ENCODE assay signal across 10 cellular contexts in genomic region chr6:116764961-116765841, GRCh38. TPM values are rescaled to one million over a fixed set of nuclear protein-coding genes. Genes with fewer than 3 reads are reported as not detected.
A peak's percentile ranks its signal among the peaks of the same experiment; 100 is the strongest.
DNase-seq lines count a peak whose midpoint lies in the region; ATAC-seq and TF ChIP-seq lines count a peak whose summit lies in the region.
"Had no signal": no experiment of that assay in that cellular context is flagged by ENCODE, and none has a peak within 500 bp of the region (broad histone marks: within the 10 kb centered on the region; RNA-seq: fewer than 3 reads in every experiment).

Gene FAM162B, minus strand, starts transcription at chr6:116765719. Its CDS starts 143 bp downstream, at chr6:116765576.

- POLR2A ChIA-PET in activated CD4-positive, alpha-beta T cell treated with anti-CD3 and anti-CD28 coated beads for 36 hours (lab: Charles Lee), result no interaction called here

- TF ChIP-seq POLR2A in ovary (IDR thresholded peaks at IDR 0.05), result no peak

- no peaks in the 10 kb centered on the region for H3K36me3 Mint-ChIP-seq in activated CD4-positive, alpha-beta T cell treated with anti-CD3 and anti-CD28 coated beads for 36 hours (ENCODE audit: low read depth)
- peaks cover 2% of the 10 kb centered on the region for H3K36me3 Mint-ChIP-seq in activated CD8-positive, alpha-beta memory T cell treated with anti-CD3 and anti-CD28 coated beads, Interleukin-2, amount 10 ng/mL, durations not matched to agents 7 days and 5 days

- CTCF ChIA-PET in activated CD4-positive, alpha-beta T cell treated with anti-CD3 and anti-CD28 coated beads for 36 hours (lab: Charles Lee), result interaction anchor here (0.8 to 1.1 kb wide), 2 partner anchors 9 to 17 kb away, joined by 3 read pairs; no protein-coding TSS in a partner anchor
- CTCF ChIA-PET in activated CD8-positive, alpha-beta memory T cell treated with anti-CD3 and anti-CD28 coated beads, Interleukin-2, amount 10 ng/mL, durations not matched to agents 7 days and 5 days (lab: Charles Lee), result no interaction called here

- H3K9me3 ChIP-seq in ovary, result peaks cover 0 to 4% of the 10 kb centered on the region in 2 donors

- 2 to 3% (median 2%) methylated on average over 66 to 89 of the region's 89 CpGs for WGBS in ovary, 3 donors

- TF ChIP-seq EP300 in ovary (IDR thresholded peaks at IDR 0.05), result no peak

- H3K4me3 Mint-ChIP-seq in activated CD4-positive, alpha-beta T cell treated with anti-CD3 and anti-CD28 coated beads for 36 hours, result peak within 1 kb of the TSS; percentile 52
- peak within 1 kb of the TSS; percentile 56 for H3K4me3 Mint-ChIP-seq in activated CD8-positive, alpha-beta memory T cell treated with anti-CD3 and anti-CD28 coated beads, Interleukin-2, amount 10 ng/mL, durations not matched to agents 7 days and 5 days

- H3K27me3 Mint-ChIP-seq in activated CD4-positive, alpha-beta T cell treated with anti-CD3 and anti-CD28 coated beads for 36 hours, result peaks cover 45% of the 10 kb centered on the region
- H3K27me3 Mint-ChIP-seq in activated CD8-positive, alpha-beta memory T cell treated with anti-CD3 and anti-CD28 coated beads, Interleukin-2, amount 10 ng/mL, durations not matched to agents 7 days and 5 days, result peaks cover 56% of the 10 kb centered on the region

- H3K36me3 ChIP-seq in ovary, result no peaks in the 10 kb centered on the region

- ATAC-seq in activated CD4-positive, alpha-beta T cell treated with anti-CD3 and anti-CD28 coated beads for 36 hours, result peak; percentile 51
- peak; percentile 58 for ATAC-seq in activated CD8-positive, alpha-beta memory T cell treated with anti-CD3 and anti-CD28 coated beads, Interleukin-2, amount 10 ng/mL, durations not matched to agents 7 days and 5 days
- peak; percentile 90 for ATAC-seq in Right ventricle myocardium inferior

- intact Hi-C loops in activated CD4-positive, alpha-beta T cell treated with anti-CD3 and anti-CD28 coated beads for 36 hours (cut with DNase I, micrococcal nuclease), result no loop called here
- intact Hi-C loops in Right ventricle myocardium inferior (cut with DNase I) (no loop called here), ovary (cut with DNase I) (no loop called here)

- peaks cover 9% of the 10 kb centered on the region for H3K4me1 Mint-ChIP-seq in activated CD4-positive, alpha-beta T cell treated with anti-CD3 and anti-CD28 coated beads for 36 hours
- peaks cover 11% of the 10 kb centered on the region for H3K4me1 Mint-ChIP-seq in activated CD8-positive, alpha-beta memory T cell treated with anti-CD3 and anti-CD28 coated beads, Interleukin-2, amount 10 ng/mL, durations not matched to agents 7 days and 5 days

- no peaks in the 10 kb centered on the region for H3K27me3 ChIP-seq in ovary

- peaks cover 9% of the 10 kb centered on the region for H3K4me1 ChIP-seq in ovary (ENCODE audit: insufficient read depth)

- H3K9me3 Mint-ChIP-seq in activated CD4-positive, alpha-beta T cell treated with anti-CD3 and anti-CD28 coated beads for 36 hours (ENCODE audit: low read depth), result no peaks in the 10 kb centered on the region
- H3K9me3 Mint-ChIP-seq in activated CD8-positive, alpha-beta memory T cell treated with anti-CD3 and anti-CD28 coated beads, Interleukin-2, amount 10 ng/mL, durations not matched to agents 7 days and 5 days (ENCODE audit: low read depth), result no peaks in the 10 kb centered on the region

- peak; percentile 28 for DNase-seq in activated CD4-positive, alpha-beta T cell treated with anti-CD3 and anti-CD28 coated beads for 36 hours
- DNase-seq in activated CD4-positive, alpha-beta T cell treated with anti-CD3 and anti-CD28 coated beads, Interleukin-2, amount 50 U/mL, for 1 hour, result no peak
- no peak for DNase-seq in activated CD8-positive, alpha-beta memory T cell treated with anti-CD3 and anti-CD28 coated beads, Interleukin-2, amount 10 ng/mL, durations not matched to agents 7 days and 5 days
- DNase-seq in Right ventricle myocardium inferior (ENCODE audit: missing footprints) (peak; percentile 82), ovary (peak; percentile 23 to 58 (median 29)), NCI-H2029 treated with DMSO at 0.1 percent for 48 hours (lab: John Stamatoyannopoulos, UW) (no peak), NCI-H1694 treated with DMSO at 0.1 percent for 48 hours (lab: John Stamatoyannopoulos, UW) (no peak)
- no peak for DNase-seq in NK-92 treated with Interleukin-12 subunit alpha and Interleukin-12 subunit beta, amount 100 ng/mL, for 24 hours (lab: John Stamatoyannopoulos, UW)
- DNase-seq: DND-41 had no signal

- H3K4me3 ChIP-seq in ovary, result peak within 1 kb of the TSS; percentile 57

- no peak within 1 kb of the TSS for H3K27ac ChIP-seq in ovary

- no peak within 1 kb of the TSS for H3K27ac Mint-ChIP-seq in activated CD4-positive, alpha-beta T cell treated with anti-CD3 and anti-CD28 coated beads for 36 hours
- no peak within 1 kb of the TSS for H3K27ac Mint-ChIP-seq in activated CD8-positive, alpha-beta memory T cell treated with anti-CD3 and anti-CD28 coated beads, Interleukin-2, amount 10 ng/mL, durations not matched to agents 7 days and 5 days

- no peak for TF ChIP-seq CTCF in ovary (IDR thresholded peaks at IDR 0.05)

RNA-seq across cellular contexts. Expression of gene FAM162B, which starts in this region (rescaled TPM):
- total RNA-seq in activated CD4-positive, alpha-beta T cell treated with anti-CD3 and anti-CD28 coated beads for 36 hours, result not detected
- total RNA-seq in activated CD8-positive, alpha-beta memory T cell treated with anti-CD3 and anti-CD28 coated beads, Interleukin-2, amount 10 ng/mL, durations not matched to agents 7 days and 5 days, result not detected
- total RNA-seq in Right ventricle myocardium inferior (3.8 TPM), ovary (1 to 10 TPM; 2.2 to 9.5 (median 6.4) TPM)
- 10 to 100 TPM in 1 of 2 donors, 1 to 10 TPM in 1; 4.7 to 11.6 TPM for polyA plus RNA-seq in ovary
- total RNA-seq: T-helper 1 cell treated with Interleukin-12 subunit alpha and Interleukin-12 subunit beta and Interleukin-4 antibody, amounts not matched to agents 30 ng/mL and 1 ng/mL, for 36 hours had no signal

Comparison
In these comparisons a context has a peak if more than half of its experiments do, and no peak if none do; other contexts are left out.
1. Peak in DNase-seq and ATAC-seq in activated CD4-positive, alpha-beta T cell treated with anti-CD3 and anti-CD28 coated beads for 36 hours; RNA of the gene not detected or under 1 TPM.
2. Peak in ATAC-seq in activated CD8-positive, alpha-beta memory T cell treated with anti-CD3 and anti-CD28 coated beads, Interleukin-2, amount 10 ng/mL, durations not matched to agents 7 days and 5 days; RNA of the gene not detected or under 1 TPM.
3. DNase-seq: peak in Right ventricle myocardium inferior (single experiment) and ovary (5 of 5); none in activated CD4-positive, alpha-beta T cell treated with anti-CD3 and anti-CD28 coated beads, Interleukin-2, amount 50 U/mL, for 1 hour (single experiment), activated CD8-positive, alpha-beta memory T cell treated with anti-CD3 and anti-CD28 coated beads, Interleukin-2, amount 10 ng/mL, durations not matched to agents 7 days and 5 days (single experiment), NCI-H2029 treated with DMSO at 0.1 percent for 48 hours (single experiment), NCI-H1694 treated with DMSO at 0.1 percent for 48 hours (single experiment) and NK-92 treated with Interleukin-12 subunit alpha and Interleukin-12 subunit beta, amount 100 ng/mL, for 24 hours (single experiment).
4. Peak in every context shown above with its lines, with median percentiles within 50 percentile points of each other: ATAC-seq.